Comparison of ENCODE assay signal across 17 cellular contexts in the genomic region with DNA sequence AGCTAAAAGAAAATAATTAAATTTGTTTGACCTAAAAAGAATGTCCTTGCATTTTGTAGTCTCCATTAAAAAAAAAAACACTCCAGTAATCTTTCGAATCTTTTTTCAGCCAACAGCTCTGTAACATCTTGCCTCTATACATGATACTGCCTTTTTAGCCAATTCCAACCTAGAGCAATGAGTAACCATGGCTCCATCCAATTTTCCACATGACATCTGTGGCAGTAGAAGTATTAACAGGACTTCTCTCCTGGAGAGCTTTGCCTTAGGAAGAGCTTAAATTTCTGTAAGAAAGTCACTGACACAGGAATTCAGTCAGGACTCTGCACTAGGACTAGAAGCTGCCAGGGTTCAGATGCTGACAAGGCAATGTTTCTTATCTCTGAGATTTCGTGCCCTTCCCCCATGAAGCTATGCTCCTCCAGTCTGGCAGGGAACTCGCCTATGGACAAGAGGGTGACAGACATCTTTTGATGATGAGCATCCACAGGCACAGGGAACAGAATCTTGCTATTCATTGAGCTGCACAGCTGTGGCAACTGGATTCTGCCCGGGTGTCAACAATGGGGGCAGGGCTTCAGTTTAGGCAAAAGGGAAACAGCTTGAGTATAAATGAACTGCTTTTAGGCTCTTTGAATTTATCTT.
A peak's percentile ranks its signal among the peaks of the same experiment; 100 is the strongest.
DNase-seq lines count a peak whose midpoint lies in the region; ATAC-seq and TF ChIP-seq lines count a peak whose summit lies in the region.
"Had no signal": no experiment of that assay in that cellular context is flagged by ENCODE, and none has a peak within 500 bp of the region (broad histone marks: within the 10 kb centered on the region; RNA-seq: fewer than 3 reads in every experiment).

No MANE protein-coding gene starts in this region.

- H3K36me3 ChIP-seq in NT2/D1 (ENCODE audit: insufficient read depth, insufficient read length, low read length) (no peaks in the 10 kb centered on the region), endodermal cell (ENCODE audit: control insufficient read depth, insufficient read depth, low read length) (no peaks in the 10 kb centered on the region), heart right ventricle (no peaks in the 10 kb centered on the region)
- H3K36me3 ChIP-seq: colonic mucosa, ovary had no signal

- H3K36me3 Mint-ChIP-seq in endodermal cell (ENCODE audit: low read depth) (no peaks in the 10 kb centered on the region), T-cell (no peaks in the 10 kb centered on the region)

- CTCF ChIA-PET in T-cell (lab: Charles Lee), result interaction anchor here (0.6 to 0.7 kb wide), 2 partner anchors 92 to 1616 kb away, joined by 3 to 4 read pairs; no protein-coding TSS in a partner anchor

- ATAC-seq in heart right ventricle (no peak), HG03460 (IDR thresholded peaks at IDR 0.05; ENCODE audit: unreplicated experiment) (no peak), T-cell (replicated peaks in 1 of 4) (no peak)
- ATAC-seq: left colon; stimulated activated memory B cell treated with anti-CD40 and anti-IgM and Interleukin-4, amounts not matched to agents 10 μg/mL and 1 μg/mL and 100 μg/mL, for 72 hours had no signal

- WGBS in endodermal cell (ENCODE audit: insufficient coverage in 1 of 2, insufficient read length in 1 of 2), 2 experiments, result 43 to 61% methylated on average over 4 of the region's 4 CpGs
- 14 to 18% methylated on average over 4 of the region's 4 CpGs for WGBS in heart right ventricle, 2 donors

- H3K4me3 ChIP-seq in NT2/D1 (ENCODE audit: insufficient read length, low read depth) (no peak overlapping the region), endodermal cell (ENCODE audit: low read length) (peak overlapping the region; percentile 39), heart right ventricle (no peak overlapping the region)
- H3K4me3 ChIP-seq: colonic mucosa, ovary had no signal

- no peaks in the 10 kb centered on the region for H3K4me1 ChIP-seq in NT2/D1 (ENCODE audit: insufficient read depth, insufficient read length)
- peaks cover 12% of the 10 kb centered on the region for H3K4me1 ChIP-seq in endodermal cell (ENCODE audit: control insufficient read depth, insufficient read depth, low read length)
- H3K4me1 ChIP-seq in heart right ventricle, result no peaks in the 10 kb centered on the region
- H3K4me1 ChIP-seq: colonic mucosa had no signal

- peak overlapping the region; percentile 30 for H3K27ac ChIP-seq in endodermal cell (ENCODE audit: low read depth, low read length)
- no peak overlapping the region for H3K27ac ChIP-seq in heart right ventricle
- H3K27ac ChIP-seq: colonic mucosa, ovary had no signal

- H3K9me3 ChIP-seq in NT2/D1 (ENCODE audit: insufficient read depth, low read length) (no peaks in the 10 kb centered on the region), endodermal cell (ENCODE audit: control insufficient read depth, low read length) (peaks cover 9% of the 10 kb centered on the region), heart right ventricle (peaks cover 0 to 5% (median 0%) of the 10 kb centered on the region in 11 donors)
- H3K9me3 ChIP-seq: colonic mucosa, ovary had no signal

- DNase-seq in Ammon's horn (ENCODE audit: low spot score) (peak; percentile 97), NT2/D1 (ENCODE audit: low read depth, low spot score) (peak; percentile 1), endodermal cell (peak; percentile 51), mucosa of gallbladder (ENCODE audit: low spot score) (peak; percentile 11), heart right ventricle (no peak), T-cell (no peak), NCI-H774 (lab: John Stamatoyannopoulos, UW) (no peak)
- DNase-seq: activated CD4-positive, alpha-beta T cell treated with anti-CD3 and anti-CD28 coated beads, Interleukin-2, amount 50 U/mL, for 4 hours; activated effector memory CD4-positive, alpha-beta T cell treated with anti-CD3 and anti-CD28 coated beads, Interleukin-2, amount 50 U/mL, for 16 hours; colonic mucosa; left colon; NCI-H187 treated with DMSO at 0.1 percent for 48 hours; ovary; stimulated activated CD4-positive, alpha-beta T cell treated with anti-CD3 and anti-CD28 coated beads, Interleukin-2, amount 100 ng/mL, for 48 hours had no signal

- H3K4me1 Mint-ChIP-seq in endodermal cell (peaks cover 15% of the 10 kb centered on the region), T-cell (no peaks in the 10 kb centered on the region)

- TF ChIP-seq CTCF in endodermal cell (conservative IDR thresholded peaks at IDR 0.05), result no peak
- no peak for TF ChIP-seq CTCF in heart right ventricle (IDR thresholded peaks at IDR 0.05)

- no peaks in the 10 kb centered on the region for H3K9me3 Mint-ChIP-seq in endodermal cell
- H3K9me3 Mint-ChIP-seq in T-cell, result peaks cover 0 to 4% (median 0%) of the 10 kb centered on the region in 3 donors
- H3K9me3 Mint-ChIP-seq: T-helper 1 cell treated with Interleukin-12 subunit alpha and Interleukin-12 subunit beta and Interleukin-4 antibody, amounts not matched to agents 30 μg/mL and 1 μg/mL, for 36 hours had no signal

- no peak overlapping the region for H3K4me3 Mint-ChIP-seq in endodermal cell
- H3K4me3 Mint-ChIP-seq in T-cell, result no peak overlapping the region
- H3K4me3 Mint-ChIP-seq: stimulated activated memory B cell treated with anti-CD40 and anti-IgM and Interleukin-4, amounts not matched to agents 10 μg/mL and 1 μg/mL and 100 μg/mL, for 72 hours; T-helper 1 cell treated with Interleukin-12 subunit alpha and Interleukin-12 subunit beta and Interleukin-4 antibody, amounts not matched to agents 30 μg/mL and 1 μg/mL, for 36 hours had no signal

- H3K9ac ChIP-seq in NT2/D1 (ENCODE audit: insufficient read length, low read depth) (no peak overlapping the region), endodermal cell (ENCODE audit: extremely low read depth, low read length, poor library complexity, severe bottlenecking) (no peak overlapping the region)

- POLR2A ChIA-PET in T-cell (lab: Charles Lee), result interaction anchor here in 1 of 2 donors (0.6 kb wide), 1 partner anchor 1300 kb away, joined by 3 read pairs; no protein-coding TSS in a partner anchor

- H3K27ac Mint-ChIP-seq in endodermal cell (peak overlapping the region; percentile 38), T-cell (no peak overlapping the region)
- H3K27ac Mint-ChIP-seq: stimulated activated memory B cell treated with anti-CD40 and anti-IgM and Interleukin-4, amounts not matched to agents 10 μg/mL and 1 μg/mL and 100 μg/mL, for 72 hours; T-helper 1 cell treated with Interleukin-12 subunit alpha and Interleukin-12 subunit beta and Interleukin-4 antibody, amounts not matched to agents 30 μg/mL and 1 μg/mL, for 36 hours had no signal

- intact Hi-C loops in heart right ventricle (cut with DNase I), result no loop called here

- H3K27me3 Mint-ChIP-seq in endodermal cell (ENCODE audit: insufficient read depth), result no peaks in the 10 kb centered on the region
- H3K27me3 Mint-ChIP-seq in T-cell, result no peaks in the 10 kb centered on the region
- H3K27me3 Mint-ChIP-seq: stimulated activated memory B cell treated with anti-CD40 and anti-IgM and Interleukin-4, amounts not matched to agents 10 μg/mL and 1 μg/mL and 100 μg/mL, for 72 hours had no signal

- H3K27me3 ChIP-seq in NT2/D1 (ENCODE audit: insufficient read depth, insufficient read length) (no peaks in the 10 kb centered on the region), endodermal cell (ENCODE audit: control insufficient read depth, insufficient read depth, low read length, poor library complexity, severe bottlenecking) (no peaks in the 10 kb centered on the region), heart right ventricle (no peaks in the 10 kb centered on the region)
- H3K27me3 ChIP-seq: colonic mucosa, ovary had no signal

Comparison
In these comparisons a context has a peak if more than half of its experiments do, and no peak if none do; other contexts are left out.
1. DNase-seq: peak in Ammon's horn (single experiment), NT2/D1 (single experiment), endodermal cell (single experiment) and mucosa of gallbladder (single experiment); none in heart right ventricle (0 of 2), T-cell (0 of 34) and NCI-H774 (single experiment).